In genomic region chr4:38743866-38744265, GRCh38 we compare ENCODE assay signal across 15 cellular contexts. TPM values are rescaled to one million over a fixed set of nuclear protein-coding genes. Genes with fewer than 3 reads are reported as not detected.
A peak's percentile ranks its signal among the peaks of the same experiment; 100 is the strongest.
DNase-seq lines count a peak whose midpoint lies in the region; ATAC-seq and TF ChIP-seq lines count a peak whose summit lies in the region.
"Had no signal": no experiment of that assay in that cellular context is flagged by ENCODE, and none has a peak within 500 bp of the region (broad histone marks: within the 10 kb centered on the region; RNA-seq: fewer than 3 reads in every experiment).

No MANE protein-coding gene starts in this region.

- no peak overlapping the region for H2BK12ac ChIP-seq in mesenchymal stem cell (ENCODE audit: low read length in 2 of 2)

- peaks cover 0 to 35% (median 15%) of the 10 kb centered on the region in 11 experiments; a peak in 14 of 22 replicates for H3K36me3 ChIP-seq in BLaER1 treated with 17β-estradiol and CSF1 and Interleukin-3, amounts not matched to agents 10 nM and 100 nM
- no peaks in the 10 kb centered on the region for H3K36me3 ChIP-seq in mesenchymal stem cell (ENCODE audit: control insufficient read depth in 1 of 2, insufficient read depth in 2 of 2, low read depth in 1 of 2, low read length in 2 of 2)
- H3K36me3 ChIP-seq: esophagus muscularis mucosa had no signal

- peaks cover 28 to 33% (median 33%) of the 10 kb centered on the region in 11 experiments for H3K9me3 ChIP-seq in BLaER1 treated with 17β-estradiol and CSF1 and Interleukin-3, amounts not matched to agents 10 nM and 100 nM (replicated peaks in 1 of 11)
- peaks cover 8% of the 10 kb centered on the region for H3K9me3 ChIP-seq in mesenchymal stem cell (ENCODE audit: control insufficient read depth, low read length)
- H3K9me3 ChIP-seq: esophagus muscularis mucosa had no signal

- H3K9ac ChIP-seq in BLaER1 treated with 17β-estradiol and CSF1 and Interleukin-3, amounts not matched to agents 10 nM and 100 nM = peak overlapping the region in 10 of 11 experiments; percentile 23 to 76 (median 59); a peak in 16 of 22 replicates
- no peak overlapping the region for H3K9ac ChIP-seq in mesenchymal stem cell (ENCODE audit: low read length)

- no peak overlapping the region for H2BK5ac ChIP-seq in mesenchymal stem cell (ENCODE audit: low read depth, low read length, poor library complexity, severe bottlenecking)

- H3K4me2 ChIP-seq in BLaER1 treated with 17β-estradiol and CSF1 and Interleukin-3, amounts not matched to agents 10 nM and 100 nM = peak overlapping the region; percentile 68 to 93 (median 85)
- no peak overlapping the region for H3K4me2 ChIP-seq in mesenchymal stem cell (ENCODE audit: low read length, poor library complexity, severe bottlenecking)

- no peak overlapping the region for H3K14ac ChIP-seq in mesenchymal stem cell (ENCODE audit: low read length in 2 of 2)

- H2BK120ac ChIP-seq in mesenchymal stem cell (ENCODE audit: low read depth, low read length) = no peak overlapping the region

- H4K8ac ChIP-seq in mesenchymal stem cell (ENCODE audit: low read length) = peak overlapping the region; percentile 41

- peak overlapping the region in 10 of 11 experiments; percentile 19 to 79 (median 70); a peak in 18 of 22 replicates for H3K27ac ChIP-seq in BLaER1 treated with 17β-estradiol and CSF1 and Interleukin-3, amounts not matched to agents 10 nM and 100 nM
- no peak overlapping the region for H3K27ac ChIP-seq in mesenchymal stem cell (ENCODE audit: low read length, poor library complexity, severe bottlenecking)
- H3K27ac ChIP-seq: C4-2B, esophagus muscularis mucosa had no signal

- H4K91ac ChIP-seq in mesenchymal stem cell (ENCODE audit: low read length) = no peak overlapping the region

- H3K18ac ChIP-seq in mesenchymal stem cell (ENCODE audit: low read depth in 1 of 2, low read length in 2 of 2) = no peak overlapping the region

- no peaks in the 10 kb centered on the region for H4K20me1 ChIP-seq in BLaER1 treated with 17β-estradiol and CSF1 and Interleukin-3, amounts not matched to agents 10 nM and 100 nM

- H2AFZ ChIP-seq in mesenchymal stem cell (ENCODE audit: low read depth, low read length) = no peak overlapping the region

- no peak for ATAC-seq in HG03565 (IDR thresholded peaks at IDR 0.05; ENCODE audit: unreplicated experiment)
- no peak for ATAC-seq in HG03354 (IDR thresholded peaks at IDR 0.05; ENCODE audit: poor library complexity, severe bottlenecking, unreplicated experiment)
- ATAC-seq: right cardiac atrium had no signal

- no peak for TF ChIP-seq CTCF in cardiac fibroblast (IDR thresholded peaks at IDR 0.05; ENCODE audit: low read depth, low read length)

- 100% methylated on average over 1 of the region's 1 CpG for WGBS in mesenchymal stem cell

- H3K27me3 ChIP-seq in BLaER1 treated with 17β-estradiol and CSF1 and Interleukin-3, amounts not matched to agents 10 nM and 100 nM = no peaks in the 10 kb centered on the region
- H3K27me3 ChIP-seq in mesenchymal stem cell (ENCODE audit: control insufficient read depth in 1 of 2, insufficient read depth in 1 of 2, low read length in 2 of 2) = no peaks in the 10 kb centered on the region
- H3K27me3 ChIP-seq: esophagus muscularis mucosa had no signal

- DNase-seq in HT1080 (ENCODE audit: low read depth) (peak; percentile 50), cardiac fibroblast (ENCODE audit: low read depth in 2 of 2) (peak; percentile 6 to 31), mesenchymal stem cell (peak; percentile 27), NCI-H2081 treated with DMSO at 0.1 percent for 48 hours (lab: John Stamatoyannopoulos, UW) (no peak), retina (no peak)
- DNase-seq: activated CD8-positive, alpha-beta memory T cell treated with anti-CD3 and anti-CD28 coated beads, Interleukin-2, amount 50 U/mL, for 4 hours; activated naive CD8-positive, alpha-beta T cell treated with anti-CD3 and anti-CD28 coated beads, Interleukin-2, amount 10 ng/mL, durations not matched to agents 7 days and 5 days; NCI-H345; RPMI8226 had no signal

- no peak overlapping the region for H3K23ac ChIP-seq in mesenchymal stem cell (ENCODE audit: low read length in 2 of 2)

- no peak overlapping the region for H2AK5ac ChIP-seq in mesenchymal stem cell (ENCODE audit: low read length, severe bottlenecking)

- no peak overlapping the region for H3K4ac ChIP-seq in mesenchymal stem cell (ENCODE audit: low read depth in 1 of 2, low read length in 2 of 2)

- no peaks in the 10 kb centered on the region for H3K79me1 ChIP-seq in mesenchymal stem cell (replicated peaks; ENCODE audit: low read length, poor library complexity, severe bottlenecking)

- peak overlapping the region in 9 of 10 experiments; percentile 33 to 64 (median 53); a peak in 17 of 20 replicates for H3K4me3 ChIP-seq in BLaER1 treated with 17β-estradiol and CSF1 and Interleukin-3, amounts not matched to agents 10 nM and 100 nM
- H3K4me3 ChIP-seq in cardiac fibroblast (replicated peaks in 1 of 2; ENCODE audit: low read depth in 2 of 2, low read length in 2 of 2) = no peak overlapping the region
- no peak overlapping the region for H3K4me3 ChIP-seq in mesenchymal stem cell (ENCODE audit: insufficient read depth in 1 of 2, low read depth in 1 of 2, low read length in 2 of 2)
- H3K4me3 ChIP-seq: esophagus muscularis mucosa had no signal

- no peak overlapping the region for H2BK15ac ChIP-seq in mesenchymal stem cell (ENCODE audit: low read depth, poor library complexity, severe bottlenecking)

- peaks cover 17 to 52% (median 26%) of the 10 kb centered on the region in 10 experiments for H3K4me1 ChIP-seq in BLaER1 treated with 17β-estradiol and CSF1 and Interleukin-3, amounts not matched to agents 10 nM and 100 nM
- H3K4me1 ChIP-seq in mesenchymal stem cell (ENCODE audit: control insufficient read depth, insufficient read depth, low read depth, low read length) = no peaks in the 10 kb centered on the region
- H3K4me1 ChIP-seq: esophagus muscularis mucosa had no signal

RNA-seq across cellular contexts. Expression of gene TLR10, which starts 38.9 kb away (rescaled TPM):
- 0.03 TPM in 1 of 2 replicates, not detected in the other for total RNA-seq in HT1080 (2014; rRNA removed; shearing (Covaris generic))
- 0.03 TPM in 1 of 2 replicates, not detected in the other for polyA plus RNA-seq in HT1080 (2015; cell fraction: cytosol; rRNA removed)
- 0.03 TPM in 1 of 2 replicates, not detected in the other for polyA plus RNA-seq in HT1080 (2015; cell fraction: nucleus; rRNA removed)
- polyA plus RNA-seq in mesenchymal stem cell (2013, experiment 1 of 2) = not detected
- not detected for polyA plus RNA-seq in mesenchymal stem cell (2013, experiment 2 of 2)
- polyA plus RNA-seq: right cardiac atrium had no signal

Comparison
In these comparisons a context has a peak if more than half of its experiments do, and no peak if none do; other contexts are left out.
1. H3K4me3 ChIP-seq: peak in BLaER1 treated with 17β-estradiol and CSF1 and Interleukin-3, amounts not matched to agents 10 nM and 100 nM (9 of 10); none in cardiac fibroblast (0 of 2) and mesenchymal stem cell (0 of 2).
2. DNase-seq: peak in HT1080 (single experiment), cardiac fibroblast (2 of 2) and mesenchymal stem cell (single experiment); none in NCI-H2081 treated with DMSO at 0.1 percent for 48 hours (single experiment) and retina (single experiment).